1 cellular context compared by ENCODE assay signal in the genomic region with DNA sequence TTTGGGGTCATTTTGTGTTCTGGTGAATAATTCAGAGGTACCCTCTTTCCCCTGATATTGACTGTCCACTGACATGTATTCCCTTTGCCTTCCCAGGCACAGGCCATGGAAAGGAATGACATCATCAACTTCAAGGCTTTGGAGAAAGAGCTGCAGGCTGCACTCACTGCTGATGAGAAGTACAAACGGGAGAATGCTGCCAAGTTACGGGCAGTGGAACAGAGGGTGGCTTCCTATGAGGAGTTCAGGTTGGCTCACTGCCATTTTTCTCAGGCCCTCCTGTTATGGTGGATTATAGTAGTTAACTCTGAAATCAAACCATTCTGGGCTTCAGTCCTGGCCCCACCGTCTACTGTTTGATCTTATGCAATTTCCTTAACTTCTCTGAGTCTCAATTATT.
TF ChIP-seq lines count a peak whose summit lies in the region.

No MANE protein-coding gene starts in this region.

TF ChIP-seq in endothelial cell of umbilical vein, 7 proteins besides CTCF, POLR2A, EP300 and RAD21:
- TF ChIP-seq MYC (IDR thresholded peaks at IDR 0.05; ENCODE audit: low read depth, low read length) = no peak
- no peak for TF ChIP-seq GATA2 (IDR thresholded peaks at IDR 0.05; ENCODE audit: insufficient read depth, insufficient read length, low read depth, low read length)
- peak; percentile 81 for TF ChIP-seq JUN (IDR thresholded peaks at IDR 0.05; ENCODE audit: borderline replicate concordance, insufficient read depth, insufficient read length, low read depth)
